ENCODE assay signal across 1 cellular context in genomic region chr6:117497237-117497636, GRCh38.
TF ChIP-seq lines count a peak whose summit lies in the region.

No MANE protein-coding gene starts in this region.

TF ChIP-seq in A549, 52 proteins besides CTCF, POLR2A, EP300 and RAD21 (continued from another document):
- TF ChIP-seq USF2 (IDR thresholded peaks at IDR 0.05), result no peak
- no peak for TF ChIP-seq MAZ (IDR thresholded peaks at IDR 0.05; ENCODE audit: borderline replicate concordance, low read depth, low read length)
- TF ChIP-seq FOXS1 (CRISPR knock-in tag; IDR thresholded peaks at IDR 0.05), result no peak
- no peak for TF ChIP-seq PHF8 (IDR thresholded peaks at IDR 0.05; ENCODE audit: borderline replicate concordance, low read depth)
